ENCODE assay signal across 17 cellular contexts in the genomic region with DNA sequence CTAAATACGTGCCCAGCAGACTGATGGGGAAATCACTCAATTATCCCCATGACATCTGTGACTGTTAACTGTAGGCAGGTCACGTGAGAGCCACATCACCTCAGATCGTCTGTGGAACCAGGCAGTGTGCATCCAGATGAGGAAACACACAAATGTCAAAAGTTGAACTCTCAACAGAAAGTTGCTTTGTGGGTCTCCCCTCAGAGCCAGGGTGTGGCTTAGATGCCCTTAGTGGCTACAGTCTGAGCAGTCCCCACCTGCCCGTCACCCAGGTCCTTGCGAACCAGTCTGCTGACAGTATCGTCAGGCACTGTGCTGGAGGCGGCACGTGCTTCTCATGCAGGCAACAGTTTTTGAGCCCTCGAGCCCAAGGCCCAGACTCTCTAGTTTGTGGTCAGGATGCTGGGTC. TPM values are rescaled to one million over a fixed set of nuclear protein-coding genes. Genes with fewer than 3 reads are reported as not detected.
DNase-seq lines count a peak whose midpoint lies in the region; ATAC-seq and TF ChIP-seq lines count a peak whose summit lies in the region.
"Had no signal": no experiment of that assay in that cellular context is flagged by ENCODE, and none has a peak within 500 bp of the region (broad histone marks: within the 10 kb centered on the region; RNA-seq: fewer than 3 reads in every experiment).

No MANE protein-coding gene starts in this region.

- peak overlapping the region; percentile 60 to 87 for H3K4me3 Mint-ChIP-seq in activated T-cell treated with anti-CD3 and anti-CD28 coated beads, Interleukin-2, amount 50 U/mL, for 72 hours
- H3K4me3 Mint-ChIP-seq: GM23338 had no signal

- H3K36me3 ChIP-seq in Loucy (ENCODE audit: insufficient read depth, low read length) (no peaks in the 10 kb centered on the region), neutrophil (no peaks in the 10 kb centered on the region)
- H3K36me3 ChIP-seq: uterus had no signal

- no peaks in the 10 kb centered on the region for H3K9me3 Mint-ChIP-seq in activated T-cell treated with anti-CD3 and anti-CD28 coated beads, Interleukin-2, amount 50 U/mL, for 72 hours
- H3K9me3 Mint-ChIP-seq: GM23338 had no signal

- H3K4me1 ChIP-seq in Loucy (ENCODE audit: insufficient read depth, low read length, poor library complexity, severe bottlenecking) (peaks cover 46% of the 10 kb centered on the region), neutrophil (ENCODE audit: control insufficient read depth in 1 of 2, insufficient read depth in 1 of 2, low read depth in 1 of 2, low read length in 1 of 2) (peaks cover 46 to 48% of the 10 kb centered on the region in 2 experiments)
- H3K4me1 ChIP-seq: uterus had no signal

- H3K9me3 ChIP-seq in Loucy (ENCODE audit: insufficient read depth, low read depth, low read length) (no peaks in the 10 kb centered on the region), neutrophil (no peaks in the 10 kb centered on the region)
- H3K9me3 ChIP-seq: uterus had no signal

- peak overlapping the region; percentile 88 for H3K27ac ChIP-seq in neutrophil
- H3K27ac ChIP-seq: uterus had no signal

- H3K4me2 ChIP-seq in Loucy (ENCODE audit: low read depth, low read length, poor library complexity, severe bottlenecking) = peak overlapping the region; percentile 83
- H3K4me2 ChIP-seq: GM23338 had no signal

- ATAC-seq in activated T-cell treated with anti-CD3 and anti-CD28 coated beads, Interleukin-2, amount 50 U/mL, for 72 hours (replicated peaks in 1 of 2) = peak in 1 of 2 donors; percentile 7
- ATAC-seq in HG02610 (IDR thresholded peaks at IDR 0.05; ENCODE audit: unreplicated experiment) = no peak
- ATAC-seq: GM23338, sciatic nerve had no signal

- H3K9me2 ChIP-seq in Loucy (replicated peaks; ENCODE audit: low read depth, low read length) = no peaks in the 10 kb centered on the region

- H3K36me3 Mint-ChIP-seq in activated T-cell treated with anti-CD3 and anti-CD28 coated beads, Interleukin-2, amount 50 U/mL, for 72 hours (ENCODE audit: insufficient read depth in 2 of 2) = no peaks in the 10 kb centered on the region

- H3K4me3 ChIP-seq in Loucy (ENCODE audit: low read length, poor library complexity, severe bottlenecking) = peak overlapping the region; percentile 63
- H3K4me3 ChIP-seq in neutrophil (ENCODE audit: low read depth in 1 of 2, low read length in 1 of 2) = no peak overlapping the region
- H3K4me3 ChIP-seq: GM23338, uterus had no signal

- no peak overlapping the region for H2AFZ ChIP-seq in Loucy (ENCODE audit: low read length)
- H2AFZ ChIP-seq: GM23338 had no signal

- peak; percentile 34 for DNase-seq in activated CD4-positive, CD25-positive, alpha-beta regulatory T cell treated with anti-CD3 and anti-CD28 coated beads, Interleukin-2, amount 50 U/mL, for 72 hours
- DNase-seq in activated CD4-positive, CD25-positive, alpha-beta regulatory T cell (lab: John Stamatoyannopoulos, UW) = no peak
- no peak for DNase-seq in activated T-cell treated with anti-CD3 and anti-CD28 coated beads, Interleukin-2, amount 50 U/mL, for 72 hours
- DNase-seq in COLO829 (ENCODE audit: low spot score) (no peak), NCI-H1436 (lab: John Stamatoyannopoulos, UW) (no peak)
- DNase-seq: 8988T; Calu3; mesenchymal stem cell; NCI-H1436 treated with DMSO at 0.1 percent for 48 hours; NCI-H510A; stimulated activated CD4-positive, alpha-beta T cell treated with anti-CD3 and anti-CD28 coated beads, Interleukin-4, amount 100 ng/mL, for 24 hours; uterus had no signal

- H3K4me1 Mint-ChIP-seq in activated T-cell treated with anti-CD3 and anti-CD28 coated beads, Interleukin-2, amount 50 U/mL, for 72 hours (ENCODE audit: low read depth) = peaks cover 43% of the 10 kb centered on the region

- H3F3A ChIP-seq in Loucy (ENCODE audit: low read depth) = peaks cover 6% of the 10 kb centered on the region; the same call in 1 of the 2 replicates

- peaks cover 6% of the 10 kb centered on the region; the same call in 1 of the 2 replicates for H3K79me2 ChIP-seq in Loucy (ENCODE audit: insufficient read depth, low read length)

- no peaks in the 10 kb centered on the region for H3K27me3 Mint-ChIP-seq in activated T-cell treated with anti-CD3 and anti-CD28 coated beads, Interleukin-2, amount 50 U/mL, for 72 hours (ENCODE audit: low read depth)

- H4K20me1 ChIP-seq in Loucy (ENCODE audit: insufficient read depth, low read length, poor library complexity, severe bottlenecking) = no peaks in the 10 kb centered on the region

- TF ChIP-seq CTCF in Loucy (conservative IDR thresholded peaks at IDR 0.05; ENCODE audit: low read length) = no peak
- no peak for TF ChIP-seq CTCF in neutrophil (IDR thresholded peaks at IDR 0.05)

- no peaks in the 10 kb centered on the region for H3K27me3 ChIP-seq in Loucy (ENCODE audit: insufficient read depth, low read length, poor library complexity, severe bottlenecking)
- no peaks in the 10 kb centered on the region for H3K27me3 ChIP-seq in neutrophil
- H3K27me3 ChIP-seq: uterus had no signal

- H3K9ac ChIP-seq in Loucy (ENCODE audit: low read depth, low read length, poor library complexity, severe bottlenecking) = peak overlapping the region; percentile 64

- H3K27ac Mint-ChIP-seq in activated T-cell treated with anti-CD3 and anti-CD28 coated beads, Interleukin-2, amount 50 U/mL, for 72 hours = peak overlapping the region; percentile 86
- H3K27ac Mint-ChIP-seq: GM23338 had no signal

RNA-seq across cellular contexts. Expression of gene TMEM187, which starts 10.8 kb away (rescaled TPM):
- 1 to 10 TPM; 9.1 to 9.8 TPM for total RNA-seq in activated T-cell treated with anti-CD3 and anti-CD28 coated beads, Interleukin-2, amount 50 U/mL, for 72 hours

RNA-seq across cellular contexts. Expression of gene HCFC1, which starts 11.7 kb away (rescaled TPM):
- 10 to 100 TPM; 59.3 to 65.8 TPM for total RNA-seq in activated T-cell treated with anti-CD3 and anti-CD28 coated beads, Interleukin-2, amount 50 U/mL, for 72 hours

RNA-seq across cellular contexts. Expression of gene IRAK1, which starts 36.4 kb away (rescaled TPM):
- 100 to 1,000 TPM; 131 to 150 TPM for total RNA-seq in activated T-cell treated with anti-CD3 and anti-CD28 coated beads, Interleukin-2, amount 50 U/mL, for 72 hours

RNA-seq across cellular contexts. Expression of gene RENBP, which starts 38.9 kb away (rescaled TPM):
- 10 to 100 TPM; 11.6 to 13.9 TPM for total RNA-seq in activated T-cell treated with anti-CD3 and anti-CD28 coated beads, Interleukin-2, amount 50 U/mL, for 72 hours

RNA-seq across cellular contexts. Expression of gene NAA10, which starts 48.5 kb away (rescaled TPM):
- total RNA-seq in activated T-cell treated with anti-CD3 and anti-CD28 coated beads, Interleukin-2, amount 50 U/mL, for 72 hours = 10 to 100 TPM; 76.7 to 94.1 TPM
